In genomic region chr22:23385301-23386244, GRCh38 we compare ENCODE assay signal across 9 cellular contexts.
DNase-seq lines count a peak whose midpoint lies in the region; ATAC-seq, FAIRE-seq and TF ChIP-seq lines count a peak whose summit lies in the region.
"Had no signal": no experiment of that assay in that cellular context is flagged by ENCODE, and none has a peak within 500 bp of the region (broad histone marks: within the 10 kb centered on the region; RNA-seq: fewer than 3 reads in every experiment).

No MANE protein-coding gene starts in this region.

- intact Hi-C loops in testis (cut with DNase I; ENCODE audit: low total_unique reads), result loop anchor here (10.0 kb wide), 2 partner anchors 61 to 211 kb away; no protein-coding TSS in a partner anchor

- H3K27ac ChIP-seq in testis, result peak overlapping the region in 1 of 2 donors; percentile 50

- no peaks in the 10 kb centered on the region for H3K27me3 ChIP-seq in testis

- TF ChIP-seq CTCF in omental fat pad (IDR thresholded peaks at IDR 0.05) (peak in 2 of 3 donors; percentile 92 to 97), testis (IDR thresholded peaks at IDR 0.05) (peak; percentile 100)

- TF ChIP-seq POLR2A in testis (IDR thresholded peaks at IDR 0.05), result no peak

- FAIRE-seq in frontal cortex (lab: Jason Lieb, UNC), result no peak
- FAIRE-seq: colon had no signal

- no peak overlapping the region for H3K4me3 ChIP-seq in testis

- DNase-seq in DMS53 (lab: John Stamatoyannopoulos, UW) (peak; percentile 62), Kasumi-1 (lab: John Stamatoyannopoulos, UW) (peak; percentile 48 to 75), SHP77 (lab: John Stamatoyannopoulos, UW) (peak; percentile 42 to 62), frontal cortex (ENCODE audit: low spot score in 2 of 2) (peak; percentile 89 to 95), omental fat pad (ENCODE audit: low spot score) (peak; percentile 84), testis (peak; percentile 94)
- DNase-seq in activated T-helper 9 cell treated with anti-CD3 and anti-CD28 coated beads, Interleukin-2, amount 50 U/mL, for 16 hours (ENCODE audit: low read depth), result peak; percentile 68

- WGBS in testis, 2 donors, result 34 to 37% methylated on average over 11 to 18 of the region's 20 CpGs

- no peaks in the 10 kb centered on the region for H3K9me3 ChIP-seq in testis

- H3K36me3 ChIP-seq in testis (ENCODE audit: low read depth, missing control alignments), result no peaks in the 10 kb centered on the region

- peak; percentile 29 for ATAC-seq in omental fat pad (ENCODE audit: low FRiP score)
- ATAC-seq in HG03095 (IDR thresholded peaks at IDR 0.05; ENCODE audit: unreplicated experiment), result no peak

- peaks cover 27% of the 10 kb centered on the region for H3K4me1 ChIP-seq in testis
